In the genomic region with DNA sequence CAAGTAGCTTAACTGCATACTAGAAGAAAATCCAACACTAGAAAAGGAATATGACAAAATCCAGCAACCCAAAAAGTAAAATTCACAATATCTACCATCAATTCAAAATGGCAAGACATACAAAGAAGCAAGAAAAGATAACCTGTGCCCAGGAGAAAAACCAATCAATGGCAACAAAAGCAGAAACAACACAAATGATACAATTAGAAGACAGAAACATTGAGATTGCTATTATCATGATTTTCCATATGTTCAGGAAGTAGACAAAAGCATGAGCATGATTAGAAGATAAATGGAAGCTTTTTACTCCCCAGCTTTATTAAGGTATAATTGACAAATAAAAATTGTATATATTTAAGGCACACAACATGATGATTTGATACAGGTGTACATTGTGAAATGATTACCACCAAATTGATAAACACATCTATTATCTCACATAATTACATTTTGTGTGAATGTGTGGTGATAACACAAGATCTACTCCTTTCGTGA, we compare ENCODE assay signal across 28 cellular contexts.
"Had no signal": no experiment of that assay in that cellular context is flagged by ENCODE, and none has a peak within 500 bp of the region (broad histone marks: within the 10 kb centered on the region; RNA-seq: fewer than 3 reads in every experiment).

No MANE protein-coding gene starts in this region.

- DNase-seq: stimulated activated CD4-positive, alpha-beta T cell treated with anti-CD3 and anti-CD28 coated beads, Interleukin-2, amount 100 ng/mL, for 48 hours; stimulated activated CD4-positive, alpha-beta T cell treated with anti-CD3 and anti-CD28 coated beads, Interleukin-4, amount 100 ng/mL, for 1 hour; stimulated activated CD4-positive, alpha-beta T cell treated with anti-CD3 and anti-CD28 coated beads, Interleukin-4, amount 100 ng/mL, for 24 hours; stimulated activated CD4-positive, alpha-beta T cell treated with anti-CD3 and anti-CD28 coated beads, Interleukin-4, amount 100 ng/mL, for 4 hours; stimulated activated CD8-positive, alpha-beta memory T cell treated with anti-CD3 and anti-CD28 coated beads, Interleukin-4, amount 100 ng/mL, for 48 hours; stimulated activated naive B cell treated with anti-CD40 and anti-IgM and Interleukin-4, amounts not matched to agents 10 μg/mL and 1 μg/mL and 100 μg/mL, for 72 hours; stimulated activated naive CD4-positive, alpha-beta T cell; stimulated activated naive CD4-positive, alpha-beta T cell treated with Interleukin-2 at 50 U/mL for 16 hours; stimulated activated naive CD8-positive, alpha-beta T cell treated with anti-CD3 and anti-CD28 coated beads, Interleukin-15, amount 100 ng/mL, for 72 hours; stimulated activated naive CD8-positive, alpha-beta T cell treated with anti-CD3 and anti-CD28 coated beads, Interleukin-15, Interleukin-2, amounts not matched to agents 100 U/mL and 50 U/mL, for 24 hours; stomach; substantia nigra; testis; thyroid gland; tibial artery; transverse colon; trophoblast cell; upper lobe of left lung; upper lobe of right lung; uterus had no signal

- H3K4me3 ChIP-seq: stomach, suprapubic skin, testis, thoracic aorta, thyroid gland, tibial artery, tibial nerve, transverse colon, upper lobe of left lung, upper lobe of right lung, uterus, vagina had no signal

- H3K4me1 ChIP-seq: stomach, suprapubic skin, testis, thyroid gland, tibial artery, tibial nerve, transverse colon, upper lobe of left lung, upper lobe of right lung, uterus, vagina had no signal

- H3K4me3 Mint-ChIP-seq: stimulated activated effector memory CD8-positive, alpha-beta T cell treated with anti-CD3 and anti-CD28 coated beads, Interleukin-12 subunit alpha, Interleukin-12 subunit beta, amount 100 ng/mL, for 72 hours; stimulated activated memory B cell treated with anti-CD40 and anti-IgM and Interleukin-4, amounts not matched to agents 10 μg/mL and 1 μg/mL and 100 μg/mL, for 72 hours; stimulated activated naive B cell treated with anti-CD40 and anti-IgM and Interleukin-4, amounts not matched to agents 10 μg/mL and 1 μg/mL and 100 μg/mL, for 72 hours; stimulated activated naive CD8-positive, alpha-beta T cell treated with anti-CD3 and anti-CD28 coated beads, Interleukin-15, amount 100 ng/mL, for 72 hours; stimulated activated naive CD8-positive, alpha-beta T cell treated with anti-CD3 and anti-CD28 coated beads, Interleukin-15, Interleukin-2, amounts not matched to agents 100 ng/mL and 50 ng/mL, for 24 hours; type B pancreatic cell had no signal

- H3K36me3 ChIP-seq: stomach, suprapubic skin, thoracic aorta, thyroid gland, tibial artery, tibial nerve, transverse colon, upper lobe of left lung, upper lobe of right lung, uterus, vagina had no signal

- H3K27me3 ChIP-seq: stomach, suprapubic skin, testis, thyroid gland, tibial artery, tibial nerve, transverse colon, upper lobe of left lung, upper lobe of right lung, vagina had no signal

- H3K4me1 Mint-ChIP-seq: stimulated activated effector memory CD8-positive, alpha-beta T cell treated with anti-CD3 and anti-CD28 coated beads, Interleukin-12 subunit alpha, Interleukin-12 subunit beta, amount 100 ng/mL, for 72 hours; stimulated activated memory B cell treated with anti-CD40 and anti-IgM and Interleukin-4, amounts not matched to agents 10 μg/mL and 1 μg/mL and 100 μg/mL, for 72 hours; stimulated activated naive B cell treated with anti-CD40 and anti-IgM and Interleukin-4, amounts not matched to agents 10 μg/mL and 1 μg/mL and 100 μg/mL, for 72 hours; stimulated activated naive CD8-positive, alpha-beta T cell treated with anti-CD3 and anti-CD28 coated beads, Interleukin-15, amount 100 ng/mL, for 72 hours had no signal

- H3K36me3 Mint-ChIP-seq: stimulated activated effector memory CD8-positive, alpha-beta T cell treated with anti-CD3 and anti-CD28 coated beads, Interleukin-12 subunit alpha, Interleukin-12 subunit beta, amount 100 ng/mL, for 72 hours; stimulated activated memory B cell treated with anti-CD40 and anti-IgM and Interleukin-4, amounts not matched to agents 10 μg/mL and 1 μg/mL and 100 μg/mL, for 72 hours; stimulated activated naive B cell treated with anti-CD40 and anti-IgM and Interleukin-4, amounts not matched to agents 10 μg/mL and 1 μg/mL and 100 μg/mL, for 72 hours; type B pancreatic cell had no signal

- ATAC-seq: stimulated activated effector memory CD8-positive, alpha-beta T cell treated with anti-CD3 and anti-CD28 coated beads, Interleukin-12 subunit alpha, Interleukin-12 subunit beta, amount 100 ng/mL, for 72 hours; stimulated activated memory B cell treated with anti-CD40 and anti-IgM and Interleukin-4, amounts not matched to agents 10 μg/mL and 1 μg/mL and 100 μg/mL, for 72 hours; stimulated activated naive B cell treated with anti-CD40 and anti-IgM and Interleukin-4, amounts not matched to agents 10 μg/mL and 1 μg/mL and 100 μg/mL, for 72 hours; stimulated activated naive CD8-positive, alpha-beta T cell treated with anti-CD3 and anti-CD28 coated beads, Interleukin-15, amount 100 ng/mL, for 72 hours; stimulated activated naive CD8-positive, alpha-beta T cell treated with anti-CD3 and anti-CD28 coated beads, Interleukin-15, Interleukin-2, amounts not matched to agents 100 U/mL and 50 U/mL, for 24 hours; upper lobe of right lung had no signal

- H3K9me3 Mint-ChIP-seq: stimulated activated naive CD8-positive, alpha-beta T cell treated with anti-CD3 and anti-CD28 coated beads, Interleukin-15, amount 100 ng/mL, for 72 hours; stimulated activated naive CD8-positive, alpha-beta T cell treated with anti-CD3 and anti-CD28 coated beads, Interleukin-15, Interleukin-2, amounts not matched to agents 100 ng/mL and 50 ng/mL, for 24 hours; type B pancreatic cell had no signal

- H3K27me3 Mint-ChIP-seq: stimulated activated memory B cell treated with anti-CD40 and anti-IgM and Interleukin-4, amounts not matched to agents 10 μg/mL and 1 μg/mL and 100 μg/mL, for 72 hours; stimulated activated naive B cell treated with anti-CD40 and anti-IgM and Interleukin-4, amounts not matched to agents 10 μg/mL and 1 μg/mL and 100 μg/mL, for 72 hours; stimulated activated naive CD8-positive, alpha-beta T cell treated with anti-CD3 and anti-CD28 coated beads, Interleukin-15, amount 100 ng/mL, for 72 hours had no signal

- H3K9me3 ChIP-seq: stomach, suprapubic skin, testis, thoracic aorta, thyroid gland, tibial artery, tibial nerve, transverse colon, upper lobe of left lung, upper lobe of right lung, uterus, vagina had no signal

- H3K27ac ChIP-seq: stomach, suprapubic skin, testis, thoracic aorta, thyroid gland, tibial artery, tibial nerve, transverse colon, upper lobe of left lung, upper lobe of right lung, uterus, vagina had no signal

- H3K27ac Mint-ChIP-seq: stimulated activated effector memory CD8-positive, alpha-beta T cell treated with anti-CD3 and anti-CD28 coated beads, Interleukin-12 subunit alpha, Interleukin-12 subunit beta, amount 100 ng/mL, for 72 hours; stimulated activated memory B cell treated with anti-CD40 and anti-IgM and Interleukin-4, amounts not matched to agents 10 μg/mL and 1 μg/mL and 100 μg/mL, for 72 hours; stimulated activated naive B cell treated with anti-CD40 and anti-IgM and Interleukin-4, amounts not matched to agents 10 μg/mL and 1 μg/mL and 100 μg/mL, for 72 hours; stimulated activated naive CD8-positive, alpha-beta T cell treated with anti-CD3 and anti-CD28 coated beads, Interleukin-15, amount 100 ng/mL, for 72 hours; stimulated activated naive CD8-positive, alpha-beta T cell treated with anti-CD3 and anti-CD28 coated beads, Interleukin-15, Interleukin-2, amounts not matched to agents 100 ng/mL and 50 ng/mL, for 24 hours; type B pancreatic cell had no signal
